18 cellular contexts compared by ENCODE assay signal in the genomic region with DNA sequence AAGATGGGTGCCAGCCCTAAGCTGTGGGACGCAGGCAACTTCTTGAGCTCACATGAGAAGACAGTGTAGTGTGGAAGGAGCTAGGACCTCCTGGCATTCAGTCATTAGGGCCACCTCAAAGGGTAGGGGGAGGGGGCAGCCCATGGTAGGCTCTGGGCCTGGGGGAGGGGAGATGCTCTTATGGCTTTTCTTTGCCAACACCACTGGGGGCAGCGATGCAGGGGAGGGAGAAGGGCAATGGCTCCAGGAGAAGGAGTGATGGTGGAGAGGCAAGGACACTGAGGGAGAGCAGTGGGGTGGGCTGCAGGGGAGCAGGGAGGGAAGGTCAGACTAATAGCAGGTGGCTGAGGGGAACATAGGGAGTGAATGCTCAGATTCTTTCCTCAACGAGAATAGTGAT.
DNase-seq lines count a peak whose midpoint lies in the region; ATAC-seq and TF ChIP-seq lines count a peak whose summit lies in the region.
"Had no signal": no experiment of that assay in that cellular context is flagged by ENCODE, and none has a peak within 500 bp of the region (broad histone marks: within the 10 kb centered on the region; RNA-seq: fewer than 3 reads in every experiment).

No MANE protein-coding gene starts in this region.

- TF ChIP-seq EP300 in sigmoid colon (IDR thresholded peaks at IDR 0.05), result no peak

- peaks cover under 1% of the 10 kb centered on the region for H3K4me1 Mint-ChIP-seq in stimulated activated naive CD8-positive, alpha-beta T cell treated with anti-CD3 and anti-CD28 coated beads, Interleukin-15, amount 100 ng/mL, for 72 hours
- no peaks in the 10 kb centered on the region for H3K4me1 Mint-ChIP-seq in activated T-cell treated with anti-CD3 and anti-CD28 coated beads, Interleukin-2, amount 50 U/mL, for 4 hours (ENCODE audit: low read depth)
- H3K4me1 Mint-ChIP-seq: activated T-helper 17 cell treated with anti-CD3 and anti-CD28 coated beads, Interleukin-2, amount 50 U/mL, for 72 hours had no signal

- 88 to 90% methylated on average over 3 of the region's 3 CpGs for WGBS in sigmoid colon, 2 donors

- peak overlapping the region in 1 of 2 donors; percentile 92 for H3K27ac Mint-ChIP-seq in stimulated activated naive CD8-positive, alpha-beta T cell treated with anti-CD3 and anti-CD28 coated beads, Interleukin-15, amount 100 ng/mL, for 72 hours
- H3K27ac Mint-ChIP-seq: activated T-helper 17 cell treated with anti-CD3 and anti-CD28 coated beads, Interleukin-2, amount 50 U/mL, for 72 hours had no signal

- no peak overlapping the region for H3K4me3 Mint-ChIP-seq in stimulated activated naive CD8-positive, alpha-beta T cell treated with anti-CD3 and anti-CD28 coated beads, Interleukin-15, amount 100 ng/mL, for 72 hours
- H3K4me3 Mint-ChIP-seq in activated T-cell treated with anti-CD3 and anti-CD28 coated beads, Interleukin-2, amount 50 U/mL, for 4 hours, result no peak overlapping the region
- H3K4me3 Mint-ChIP-seq: activated T-helper 17 cell treated with anti-CD3 and anti-CD28 coated beads, Interleukin-2, amount 50 U/mL, for 72 hours had no signal

- H3K4me3 ChIP-seq in NT2/D1 (ENCODE audit: insufficient read length, low read depth) (no peak overlapping the region), fibroblast of mammary gland (ENCODE audit: control insufficient read depth, low read depth, low read length) (no peak overlapping the region), sigmoid colon (no peak overlapping the region)
- H3K4me3 ChIP-seq: ascending aorta, colonic mucosa, left lung had no signal

- no peak overlapping the region for H3K9ac ChIP-seq in NT2/D1 (ENCODE audit: insufficient read length, low read depth)

- H3K9me3 ChIP-seq in NT2/D1 (ENCODE audit: insufficient read depth, low read length), result no peaks in the 10 kb centered on the region
- no peaks in the 10 kb centered on the region for H3K9me3 ChIP-seq in sigmoid colon
- H3K9me3 ChIP-seq: ascending aorta, colonic mucosa, left lung had no signal

- H3K27me3 Mint-ChIP-seq in stimulated activated naive CD8-positive, alpha-beta T cell treated with anti-CD3 and anti-CD28 coated beads, Interleukin-15, amount 100 ng/mL, for 72 hours, result no peaks in the 10 kb centered on the region
- H3K27me3 Mint-ChIP-seq in activated T-cell treated with anti-CD3 and anti-CD28 coated beads, Interleukin-2, amount 50 U/mL, for 4 hours (ENCODE audit: low read depth), result no peaks in the 10 kb centered on the region
- H3K27me3 Mint-ChIP-seq: activated T-helper 17 cell treated with anti-CD3 and anti-CD28 coated beads, Interleukin-2, amount 50 U/mL, for 72 hours had no signal

- in situ Hi-C loops in ACHN (cut with HindIII; ENCODE audit: low pct_ligation_motif_present, low pct_unique_long_range_greater_than_20kb, low sequenced_read_pairs), result no loop called here

- no peak overlapping the region for H3K27ac ChIP-seq in sigmoid colon
- H3K27ac ChIP-seq: C4-2B, colonic mucosa, left lung had no signal

- H3K9me3 Mint-ChIP-seq in stimulated activated naive CD8-positive, alpha-beta T cell treated with anti-CD3 and anti-CD28 coated beads, Interleukin-15, amount 100 ng/mL, for 72 hours, result no peaks in the 10 kb centered on the region
- no peaks in the 10 kb centered on the region for H3K9me3 Mint-ChIP-seq in activated T-cell treated with anti-CD3 and anti-CD28 coated beads, Interleukin-2, amount 50 U/mL, for 4 hours
- H3K9me3 Mint-ChIP-seq: activated T-helper 17 cell treated with anti-CD3 and anti-CD28 coated beads, Interleukin-2, amount 50 U/mL, for 72 hours had no signal

- DNase-seq in ACHN, result peak; percentile 6
- DNase-seq in NT2/D1 (ENCODE audit: low read depth, low spot score), result peak; percentile 27
- DNase-seq in fibroblast of mammary gland (ENCODE audit: low read depth), result no peak
- no peak for DNase-seq in inferior parietal cortex (ENCODE audit: extremely low spot score)
- DNase-seq in stimulated activated naive CD8-positive, alpha-beta T cell treated with anti-CD3 and anti-CD28 coated beads, Interleukin-15, amount 100 ng/mL, for 72 hours, result no peak
- DNase-seq in activated T-cell treated with anti-CD3 and anti-CD28 coated beads, Interleukin-2, amount 50 U/mL, for 4 hours, result no peak
- no peak for DNase-seq in sigmoid colon
- DNase-seq: activated CD4-positive, alpha-beta T cell treated with anti-CD3 and anti-CD28 coated beads, Interleukin-2, amount 50 U/mL, for 48 hours; colonic mucosa; NCI-H1092 treated with DMSO at 0.1 percent for 48 hours; NCI-H345; T1000 had no signal

- H3K36me3 ChIP-seq in NT2/D1 (ENCODE audit: insufficient read depth, insufficient read length, low read length) (peaks cover 64% of the 10 kb centered on the region), sigmoid colon (peaks cover 22 to 85% (median 41%) of the 10 kb centered on the region in 4 donors)

- peaks cover 35% of the 10 kb centered on the region for H3K36me3 Mint-ChIP-seq in activated T-cell treated with anti-CD3 and anti-CD28 coated beads, Interleukin-2, amount 50 U/mL, for 4 hours (ENCODE audit: insufficient read depth)

- H3K27me3 ChIP-seq in NT2/D1 (ENCODE audit: insufficient read depth, insufficient read length) (no peaks in the 10 kb centered on the region), sigmoid colon (no peaks in the 10 kb centered on the region)
- H3K27me3 ChIP-seq: ascending aorta, colonic mucosa, left lung had no signal

- intact Hi-C loops in sigmoid colon (cut with DNase I), result no loop called here

- no peak for ATAC-seq in stimulated activated naive CD8-positive, alpha-beta T cell treated with anti-CD3 and anti-CD28 coated beads, Interleukin-15, amount 100 ng/mL, for 72 hours
- ATAC-seq in activated T-cell treated with anti-CD3 and anti-CD28 coated beads, Interleukin-2, amount 50 U/mL, for 4 hours, result no peak
- ATAC-seq: activated T-helper 17 cell treated with anti-CD3 and anti-CD28 coated beads, Interleukin-2, amount 50 U/mL, for 72 hours; esophagus mucosa; left lung had no signal

- TF ChIP-seq POLR2A in sigmoid colon (IDR thresholded peaks at IDR 0.05), result no peak

- TF ChIP-seq CTCF in GM12872 (IDR thresholded peaks at IDR 0.05; ENCODE audit: insufficient read depth, low read depth, low read length), result 0 out of 3 replicates have a peak, but pooled peaks have one; percentile 16
- TF ChIP-seq CTCF in fibroblast of mammary gland (conservative IDR thresholded peaks at IDR 0.05; ENCODE audit: control insufficient read depth, insufficient read depth, low read depth, low read length), result peak; percentile 7
- no peak for TF ChIP-seq CTCF in sigmoid colon (IDR thresholded peaks at IDR 0.05)

- H3K4me1 ChIP-seq in NT2/D1 (ENCODE audit: insufficient read depth, insufficient read length) (no peaks in the 10 kb centered on the region), sigmoid colon (no peaks in the 10 kb centered on the region)
- H3K4me1 ChIP-seq: colonic mucosa had no signal

Comparison
In these comparisons a context has a peak if more than half of its experiments do, and no peak if none do; other contexts are left out.
1. DNase-seq: peak in ACHN (single experiment) and NT2/D1 (single experiment); none in fibroblast of mammary gland (single experiment), inferior parietal cortex (single experiment), stimulated activated naive CD8-positive, alpha-beta T cell treated with anti-CD3 and anti-CD28 coated beads, Interleukin-15, amount 100 ng/mL, for 72 hours (0 of 2), activated T-cell treated with anti-CD3 and anti-CD28 coated beads, Interleukin-2, amount 50 U/mL, for 4 hours (single experiment) and sigmoid colon (single experiment).
2. CTCF ChIP-seq: peak in GM12872 (single experiment) and fibroblast of mammary gland (single experiment); none in sigmoid colon (0 of 4).